10 cellular contexts compared by ENCODE assay signal in genomic region chr6:89313006-89313405, GRCh38. TPM values are rescaled to one million over a fixed set of nuclear protein-coding genes. Genes with fewer than 3 reads are reported as not detected.
DNase-seq lines count a peak whose midpoint lies in the region; ATAC-seq, FAIRE-seq and TF ChIP-seq lines count a peak whose summit lies in the region.
"Had no signal": no experiment of that assay in that cellular context is flagged by ENCODE, and none has a peak within 500 bp of the region (broad histone marks: within the 10 kb centered on the region; RNA-seq: fewer than 3 reads in every experiment).

No MANE protein-coding gene starts in this region.

- H3K27me3 ChIP-seq in tibial artery: no peaks in the 10 kb centered on the region
- H3K27me3 ChIP-seq: body of pancreas had no signal

- no peak for FAIRE-seq in HTR-8/SVneo (lab: Jason Lieb, UNC)
- FAIRE-seq: TTC549 had no signal

- H3K9me3 ChIP-seq in tibial artery: no peaks in the 10 kb centered on the region
- H3K9me3 ChIP-seq: body of pancreas had no signal

- intact Hi-C loops in MCF 10A (cut with micrococcal nuclease) (no loop called here), tibial artery (cut with DNase I; ENCODE audit: low total_unique reads) (no loop called here)

- peak; percentile 71 for DNase-seq in HTR-8/SVneo (ENCODE audit: insufficient read length, low spot score)
- peak; percentile 83 for DNase-seq in MCF 10A (ENCODE audit: unreplicated experiment)
- peak; percentile 51 for DNase-seq in kidney tubule cell (ENCODE audit: low spot score)
- DNase-seq in tibial artery: peak in 1 of 2 donors; percentile 48
- DNase-seq in SIG-M5 treated with dmso at 0.1 percent for 504 hours (lab: John Stamatoyannopoulos, UW; ENCODE audit: unreplicated experiment): no peak
- DNase-seq: left colon had no signal

- peaks cover 11% of the 10 kb centered on the region for H3K4me1 Mint-ChIP-seq in MCF 10A (ENCODE audit: insufficient read depth, unreplicated experiment)

- H3K4me3 Mint-ChIP-seq in MCF 10A (ENCODE audit: unreplicated experiment): no peak overlapping the region

- H3K36me3 Mint-ChIP-seq in MCF 10A (ENCODE audit: insufficient read depth, unreplicated experiment): peaks cover 5% of the 10 kb centered on the region

- POLR2A ChIA-PET in MCF 10A (lab: Yijun Ruan, JAX): no interaction called here

- no peak overlapping the region for H3K27ac Mint-ChIP-seq in MCF 10A (ENCODE audit: low read depth, unreplicated experiment)

- peaks cover 0 to 8% (median 0%) of the 10 kb centered on the region in 3 donors for H3K36me3 ChIP-seq in tibial artery

- H3K9me3 Mint-ChIP-seq in MCF 10A (ENCODE audit: unreplicated experiment): no peaks in the 10 kb centered on the region

- TF ChIP-seq CTCF in MCF 10A (IDR thresholded peaks at IDR 0.05; ENCODE audit: unreplicated experiment) (no peak), tibial artery (IDR thresholded peaks at IDR 0.05) (no peak)

- peaks cover 32% of the 10 kb centered on the region for H3K27me3 Mint-ChIP-seq in MCF 10A (ENCODE audit: insufficient read depth, unreplicated experiment)

- H3K4me1 ChIP-seq in tibial artery: peaks cover 0 to 25% (median 23%) of the 10 kb centered on the region in 4 donors

- H3K27ac ChIP-seq in tibial artery: peak overlapping the region; percentile 56

- CTCF ChIA-PET in MCF 10A (lab: Yijun Ruan, JAX): interaction anchor here (0.6 to 1.8 kb wide), 2 partner anchors 59 to 226 kb away, joined by 3 to 4 read pairs; no protein-coding TSS in a partner anchor

- ATAC-seq in GM19324 (IDR thresholded peaks at IDR 0.05; ENCODE audit: low FRiP score, unreplicated experiment): no peak
- ATAC-seq in HG02840 (IDR thresholded peaks at IDR 0.05; ENCODE audit: low FRiP score, unreplicated experiment): no peak

- H3K4me3 ChIP-seq in tibial artery: no peak overlapping the region
- H3K4me3 ChIP-seq: body of pancreas had no signal

- no TSS peak for BruUV-seq in MCF 10A (replicated peaks; lab: Mats Ljungman, UMichigan)

RNA-seq across cellular contexts. Expression of gene GABRR2, which starts 2.1 kb away (rescaled TPM):
- total RNA-seq in MCF 10A (2022): not detected in 2 replicates

RNA-seq across cellular contexts. Expression of gene UBE2J1, which starts 39.5 kb away (rescaled TPM):
- 39.0 and 40.0 TPM in 2 replicates for total RNA-seq in MCF 10A (2022)
